ENCODE assay signal across 22 cellular contexts in the genomic region with DNA sequence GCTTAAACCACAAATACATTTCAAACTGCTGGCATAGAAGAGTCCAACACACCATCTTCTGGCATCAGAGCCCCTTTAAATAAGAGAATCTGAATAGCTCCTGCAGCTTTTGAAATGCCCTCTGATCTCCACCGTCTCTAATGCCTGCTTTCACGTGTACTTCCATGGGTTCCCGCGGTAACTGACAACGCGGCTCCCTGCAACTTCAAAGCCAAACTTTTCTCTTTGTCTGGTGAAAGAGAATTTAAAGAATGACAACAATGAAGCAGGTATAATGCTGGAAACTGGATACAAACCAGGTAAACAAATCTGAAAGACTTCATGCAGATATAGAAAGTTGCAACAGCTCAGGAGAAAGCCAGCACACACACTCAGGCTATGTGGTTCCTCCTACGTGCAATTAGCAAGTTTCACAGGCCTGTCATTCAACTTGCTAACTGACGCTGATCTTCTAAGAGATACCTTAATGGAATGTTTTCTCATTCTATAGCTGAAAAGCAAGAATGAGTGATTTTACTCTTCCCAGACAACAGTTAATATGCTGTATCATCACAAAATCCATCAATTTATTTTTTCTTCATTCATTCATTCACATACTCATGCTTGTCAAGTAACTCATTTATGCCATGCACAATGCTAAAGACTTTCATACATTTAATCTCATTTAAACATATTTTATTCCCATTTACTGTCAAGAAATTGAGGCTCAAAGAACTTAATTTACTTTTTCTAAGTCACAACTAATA.
A peak's percentile ranks its signal among the peaks of the same experiment; 100 is the strongest.
DNase-seq lines count a peak whose midpoint lies in the region; ATAC-seq and TF ChIP-seq lines count a peak whose summit lies in the region.
"Had no signal": no experiment of that assay in that cellular context is flagged by ENCODE, and none has a peak within 500 bp of the region (broad histone marks: within the 10 kb centered on the region; RNA-seq: fewer than 3 reads in every experiment).

No MANE protein-coding gene starts in this region.

- H3K23ac ChIP-seq in mesendoderm (ENCODE audit: low read length): no peak overlapping the region

- H3K4me3 ChIP-seq in mammary epithelial cell (replicated peaks in 1 of 3; ENCODE audit: insufficient read depth in 1 of 3, low read depth in 2 of 3, low read length in 3 of 3): no peak overlapping the region
- H3K4me3 ChIP-seq in epithelial cell of proximal tubule (ENCODE audit: low read depth, low read length): peak overlapping the region; percentile 14
- H3K4me3 ChIP-seq in mesendoderm (ENCODE audit: low read length): no peak overlapping the region

- 59% methylated on average over 8 of the region's 8 CpGs for WGBS in mammary epithelial cell (ENCODE audit: low coverage, missing lambda C conversion rate)
- WGBS in mesendoderm (ENCODE audit: extremely low coverage, insufficient coverage, low lambda C conversion rate): no CpG with 5 or more reads among the region's 8 CpGs

- no peak overlapping the region for H3K4me3 Mint-ChIP-seq in MCF 10A (ENCODE audit: unreplicated experiment)
- H3K4me3 Mint-ChIP-seq: activated CD4-positive, alpha-beta T cell treated with anti-CD3 and anti-CD28 coated beads for 36 hours; activated naive CD8-positive, alpha-beta T cell; activated T-helper 1 cell treated with anti-CD3 and anti-CD28 coated beads, Interleukin-12 subunit alpha, Interleukin-12 subunit beta, Interleukin-2, Interleukin-4 antibody, amounts not matched to agents 30 ng/mL and 10 ng/mL and 1 ng/mL, durations not matched to agents 14 hours and 24 hours and 36 hours; brain; type B pancreatic cell had no signal

- H4K20me1 ChIP-seq in mammary epithelial cell (ENCODE audit: insufficient read depth, low read length): no peaks in the 10 kb centered on the region

- H3K36me3 ChIP-seq in mammary epithelial cell (ENCODE audit: insufficient read depth, low read length) (no peaks in the 10 kb centered on the region), mesendoderm (ENCODE audit: control insufficient read depth, insufficient read depth, low read length) (no peaks in the 10 kb centered on the region)

- in situ Hi-C loops in mammary epithelial cell (cut with MboI; ENCODE audit: low sequenced_read_pairs in 2 of 2): loop anchor here (25.0 kb wide), 2 partner anchors 796 to 1471 kb away; no protein-coding TSS in a partner anchor

- dilution Hi-C loops in mammary epithelial cell (cut with HindIII; ENCODE audit: low sequenced_read_pairs): loop anchor here (25.0 kb wide), 1 partner anchor 396 kb away; no protein-coding TSS in a partner anchor

- H3K9me3 Mint-ChIP-seq in MCF 10A (ENCODE audit: unreplicated experiment): no peaks in the 10 kb centered on the region
- H3K9me3 Mint-ChIP-seq: activated T-helper 1 cell treated with anti-CD3 and anti-CD28 coated beads, Interleukin-12 subunit alpha, Interleukin-12 subunit beta, Interleukin-2, Interleukin-4 antibody, amounts not matched to agents 30 ng/mL and 10 ng/mL and 1 ng/mL, durations not matched to agents 14 hours and 24 hours and 36 hours; brain; type B pancreatic cell had no signal

- H3K4me1 ChIP-seq in mammary epithelial cell (ENCODE audit: insufficient read depth, low read length) (no peaks in the 10 kb centered on the region), mesendoderm (ENCODE audit: control insufficient read depth, low read depth, low read length) (peaks cover 4% of the 10 kb centered on the region)

- no peak overlapping the region for H4K5ac ChIP-seq in mesendoderm (ENCODE audit: low read length)

- DNase-seq in mammary epithelial cell (no peak), MCF 10A (ENCODE audit: unreplicated experiment) (no peak), epithelial cell of proximal tubule (ENCODE audit: low read depth) (no peak), mesendoderm (peak; percentile 71), NCI-H146 treated with DMSO at 0.1 percent for 48 hours (lab: John Stamatoyannopoulos, UW; ENCODE audit: unreplicated experiment) (no peak), ureter (ENCODE audit: low spot score) (no peak)
- DNase-seq: activated CD4-positive, alpha-beta T cell treated with anti-CD3 and anti-CD28 coated beads for 36 hours; C1 segment of cervical spinal cord; cortex of kidney; H7; left cardiac atrium; NCI-H2029 treated with DMSO at 0.1 percent for 48 hours; nucleus accumbens; stimulated activated CD4-positive, alpha-beta T cell treated with anti-CD3 and anti-CD28 coated beads, Interleukin-1b, Interleukin-23, amount 100 ng/mL, for 48 hours; stimulated activated naive CD8-positive, alpha-beta T cell treated with anti-CD3 and anti-CD28 coated beads, Interleukin-15, Interleukin-2, amounts not matched to agents 100 U/mL and 50 U/mL, for 24 hours had no signal

- H3K4me1 Mint-ChIP-seq in MCF 10A (ENCODE audit: insufficient read depth, unreplicated experiment): peaks cover 6% of the 10 kb centered on the region
- H3K4me1 Mint-ChIP-seq: activated CD4-positive, alpha-beta T cell treated with anti-CD3 and anti-CD28 coated beads for 36 hours had no signal

- POLR2A ChIA-PET in MCF 10A (lab: Yijun Ruan, JAX): no interaction called here

- H3K36me3 Mint-ChIP-seq in MCF 10A (ENCODE audit: insufficient read depth, unreplicated experiment): no peaks in the 10 kb centered on the region
- H3K36me3 Mint-ChIP-seq: activated naive CD8-positive, alpha-beta T cell; brain; type B pancreatic cell had no signal

- intact Hi-C loops in mammary epithelial cell (cut with micrococcal nuclease): no loop called here
- intact Hi-C loops in MCF 10A (cut with micrococcal nuclease): no loop called here

- no peak overlapping the region for H3K4ac ChIP-seq in mesendoderm (ENCODE audit: low read depth, low read length)

- no peak for ATAC-seq in HG03378 (IDR thresholded peaks at IDR 0.05; ENCODE audit: unreplicated experiment)
- ATAC-seq in GM21825 (IDR thresholded peaks at IDR 0.05; ENCODE audit: unreplicated experiment): no peak
- ATAC-seq: activated CD4-positive, alpha-beta T cell treated with anti-CD3 and anti-CD28 coated beads for 36 hours; left cardiac atrium; sciatic nerve; stimulated activated naive CD8-positive, alpha-beta T cell treated with anti-CD3 and anti-CD28 coated beads, Interleukin-15, Interleukin-2, amounts not matched to agents 100 U/mL and 50 U/mL, for 24 hours had no signal

- no peak overlapping the region for H3K27ac Mint-ChIP-seq in MCF 10A (ENCODE audit: low read depth, unreplicated experiment)
- H3K27ac Mint-ChIP-seq: activated CD4-positive, alpha-beta T cell treated with anti-CD3 and anti-CD28 coated beads for 36 hours; activated naive CD8-positive, alpha-beta T cell; activated T-helper 1 cell treated with anti-CD3 and anti-CD28 coated beads, Interleukin-12 subunit alpha, Interleukin-12 subunit beta, Interleukin-2, Interleukin-4 antibody, amounts not matched to agents 30 ng/mL and 10 ng/mL and 1 ng/mL, durations not matched to agents 14 hours and 24 hours and 36 hours; type B pancreatic cell had no signal

- H3K18ac ChIP-seq in mesendoderm (ENCODE audit: low read length): no peak overlapping the region

- no peaks in the 10 kb centered on the region for H3K9me3 ChIP-seq in mammary epithelial cell (replicated peaks; ENCODE audit: insufficient read depth, low read length)

- H3K9ac ChIP-seq in mammary epithelial cell (ENCODE audit: insufficient read depth, low read length) (no peak overlapping the region), mesendoderm (ENCODE audit: low read length) (no peak overlapping the region)

- H3K56ac ChIP-seq in mesendoderm (ENCODE audit: low read length): no peak overlapping the region

- TF ChIP-seq CTCF in mammary epithelial cell (conservative IDR thresholded peaks at IDR 0.05 in 1 of 2, IDR thresholded peaks at IDR 0.05 in 1 of 2; ENCODE audit: extremely low read depth in 1 of 2, insufficient read depth in 1 of 2, low read depth in 1 of 2, low read length in 2 of 2): no peak
- TF ChIP-seq CTCF in MCF 10A (IDR thresholded peaks at IDR 0.05; ENCODE audit: unreplicated experiment): no peak
- TF ChIP-seq CTCF in epithelial cell of proximal tubule (conservative IDR thresholded peaks at IDR 0.05; ENCODE audit: low read depth, low read length): no peak

- H2BK5ac ChIP-seq in mesendoderm (ENCODE audit: low read length): no peak overlapping the region

- no peak overlapping the region for H2BK15ac ChIP-seq in mesendoderm (replicated peaks; ENCODE audit: low read depth)

- CTCF ChIA-PET in mammary epithelial cell (lab: Charles Lee; ENCODE audit: low non-redundant PET): no interaction called here
- CTCF ChIA-PET in MCF 10A (lab: Yijun Ruan, JAX): interaction anchor here (0.7 kb wide), 1 partner anchor 1544 kb away, joined by 3 read pairs; no protein-coding TSS in a partner anchor

- H2AK5ac ChIP-seq in mesendoderm (ENCODE audit: low read length): no peak overlapping the region

- H2BK120ac ChIP-seq in mesendoderm (ENCODE audit: low read depth, low read length): no peak overlapping the region

- no TSS peak for BruUV-seq in mammary epithelial cell (replicated peaks; lab: Mats Ljungman, UMichigan)
- no TSS peak for BruUV-seq in MCF 10A (replicated peaks; lab: Mats Ljungman, UMichigan)

- no peak overlapping the region for H3K27ac ChIP-seq in mammary epithelial cell (ENCODE audit: insufficient read depth, low read depth, low read length)
- H3K27ac ChIP-seq in mesendoderm (ENCODE audit: low read depth, low read length): no peak overlapping the region

- H3K79me1 ChIP-seq in mesendoderm (ENCODE audit: low read length): no peaks in the 10 kb centered on the region

- no peak overlapping the region for H3K4me2 ChIP-seq in mammary epithelial cell (ENCODE audit: insufficient read depth, low read depth, low read length)
- H3K4me2 ChIP-seq in mesendoderm (ENCODE audit: low read length): no peak overlapping the region

- no peak overlapping the region for H4K8ac ChIP-seq in mesendoderm (ENCODE audit: low read depth, low read length)

- no peaks in the 10 kb centered on the region for H3K27me3 Mint-ChIP-seq in MCF 10A (ENCODE audit: insufficient read depth, unreplicated experiment)
- H3K27me3 Mint-ChIP-seq: activated CD4-positive, alpha-beta T cell treated with anti-CD3 and anti-CD28 coated beads for 36 hours; activated naive CD8-positive, alpha-beta T cell; brain had no signal

- H3K79me2 ChIP-seq in mammary epithelial cell (ENCODE audit: insufficient read depth, low read length) (no peaks in the 10 kb centered on the region), mesendoderm (ENCODE audit: control insufficient read depth, insufficient read depth, low read length) (no peaks in the 10 kb centered on the region)

- H2AFZ ChIP-seq in mammary epithelial cell (ENCODE audit: low read depth, low read length): peak overlapping the region; percentile 74

- H3K27me3 ChIP-seq in mammary epithelial cell (ENCODE audit: insufficient read depth, low read length): no peaks in the 10 kb centered on the region
- no peaks in the 10 kb centered on the region for H3K27me3 ChIP-seq in mesendoderm (ENCODE audit: insufficient read depth, low read length, poor library complexity)
